8 cellular contexts compared by ENCODE assay signal in genomic region chr1:184388671-184389292, GRCh38. TPM values are rescaled to one million over a fixed set of nuclear protein-coding genes. Genes with fewer than 3 reads are reported as not detected.
A peak's percentile ranks its signal among the peaks of the same experiment; 100 is the strongest.
DNase-seq lines count a peak whose midpoint lies in the region; ATAC-seq and TF ChIP-seq lines count a peak whose summit lies in the region.

No MANE protein-coding gene starts in this region.

- TF ChIP-seq CTCF in CD8-positive, alpha-beta T cell (IDR thresholded peaks at IDR 0.05): no peak
- TF ChIP-seq CTCF in MM.1S (IDR thresholded peaks at IDR 0.05; ENCODE audit: low read length) (no peak), neural cell (IDR thresholded peaks at IDR 0.05; ENCODE audit: poor library complexity, severe bottlenecking) (no peak)

- H3F3A ChIP-seq in MM.1S (ENCODE audit: insufficient read depth, low read length): peaks cover 13% of the 10 kb centered on the region
- peaks cover 7% of the 10 kb centered on the region for H3F3A ChIP-seq in neural cell (ENCODE audit: insufficient read depth, low read length, poor library complexity, severe bottlenecking)

- H3K9me3 Mint-ChIP-seq in CD8-positive, alpha-beta T cell: no peaks in the 10 kb centered on the region
- H3K9me3 Mint-ChIP-seq in dendritic cell treated with granulocyte-macrophage colony-stimulating factor and Interleukin-4, amounts not matched to agents 40 ng/mL and 50 ng/mL, for 4 days: no peaks in the 10 kb centered on the region

- peak overlapping the region; percentile 74; the same call in 1 of the 2 replicates for H3K9ac ChIP-seq in MM.1S (ENCODE audit: low read length)
- peak overlapping the region; percentile 96 for H3K9ac ChIP-seq in neural cell (ENCODE audit: low read length)

- H2AFZ ChIP-seq in MM.1S (ENCODE audit: low read length): no peak overlapping the region
- no peak overlapping the region for H2AFZ ChIP-seq in neural cell (ENCODE audit: low read depth, low read length)

- H3K4me3 ChIP-seq in CD8-positive, alpha-beta T cell (ENCODE audit: low read depth, low read length): no peak overlapping the region
- peak overlapping the region; percentile 77 for H3K4me3 ChIP-seq in MM.1S (ENCODE audit: low read length)
- peak overlapping the region; percentile 86 for H3K4me3 ChIP-seq in neural cell (ENCODE audit: low read length)

- intact Hi-C loops in CD8-positive, alpha-beta T cell (cut with DNase I, micrococcal nuclease): loop anchor here (2.0 to 10.0 kb wide), 5 partner anchors 102 to 769 kb away; partner anchors contain the start of genes ARPC5 (in 1 of the 2), EDEM3 (in 1 of the 2), SWT1 (in 1 of the 2) and TRMT1L (in 1 of the 2)
- intact Hi-C loops in dendritic cell treated with granulocyte-macrophage colony-stimulating factor and Interleukin-4, amounts not matched to agents 40 ng/mL and 50 ng/mL, for 4 days (cut with micrococcal nuclease): loop anchor here (10.0 kb wide), 1 partner anchor 96 kb away; no protein-coding TSS in a partner anchor

- peaks cover 33% of the 10 kb centered on the region for H3K27me3 Mint-ChIP-seq in CD8-positive, alpha-beta T cell (ENCODE audit: low read depth)
- peaks cover 39% of the 10 kb centered on the region for H3K27me3 Mint-ChIP-seq in dendritic cell treated with granulocyte-macrophage colony-stimulating factor and Interleukin-4, amounts not matched to agents 40 ng/mL and 50 ng/mL, for 4 days

- H3K27ac ChIP-seq in CD8-positive, alpha-beta T cell (ENCODE audit: low read depth, low read length): peak overlapping the region; percentile 53
- no peak overlapping the region for H3K27ac ChIP-seq in MM.1S (ENCODE audit: low read length)
- peak overlapping the region; percentile 92 for H3K27ac ChIP-seq in neural cell (ENCODE audit: low read length)

- H3K36me3 Mint-ChIP-seq in CD8-positive, alpha-beta T cell: no peaks in the 10 kb centered on the region
- H3K36me3 Mint-ChIP-seq in dendritic cell treated with granulocyte-macrophage colony-stimulating factor and Interleukin-4, amounts not matched to agents 40 ng/mL and 50 ng/mL, for 4 days (ENCODE audit: low read depth): peaks cover 9% of the 10 kb centered on the region

- peak overlapping the region; percentile 84 for H3K4me3 Mint-ChIP-seq in CD8-positive, alpha-beta T cell
- peak overlapping the region; percentile 98 for H3K4me3 Mint-ChIP-seq in dendritic cell treated with granulocyte-macrophage colony-stimulating factor and Interleukin-4, amounts not matched to agents 40 ng/mL and 50 ng/mL, for 4 days

- peaks cover 7% of the 10 kb centered on the region for H3K27me3 ChIP-seq in CD8-positive, alpha-beta T cell (ENCODE audit: insufficient read depth, low read length)
- H3K27me3 ChIP-seq in MM.1S (replicated peaks; ENCODE audit: insufficient read depth, low read length) (peaks cover 11% of the 10 kb centered on the region), neural cell (ENCODE audit: insufficient read depth, low read depth, low read length) (no peaks in the 10 kb centered on the region)

- TF ChIP-seq RAD21 in neural cell (conservative IDR thresholded peaks at IDR 0.05): no peak

- POLR2A ChIA-PET in CD8-positive, alpha-beta T cell (lab: Charles Lee): no interaction called here

- no peak for DNase-seq in CD8-positive, alpha-beta T cell
- no peak for DNase-seq in MM.1S
- DNase-seq in HPDE6-E6E7 (ENCODE audit: extremely low spot score): no peak
- no peak for DNase-seq in cerebellum (ENCODE audit: low spot score)
- DNase-seq in stimulated activated CD4-positive, alpha-beta T cell treated with anti-CD3 and anti-CD28 coated beads, Interleukin-4, amount 100 ng/mL, for 4 hours: no peak
- DNase-seq in Kasumi-1 (lab: John Stamatoyannopoulos, UW): no peak

- CTCF ChIA-PET in CD8-positive, alpha-beta T cell (lab: Charles Lee): no interaction called here

- H3K36me3 ChIP-seq in CD8-positive, alpha-beta T cell (ENCODE audit: insufficient read depth, low read length): no peaks in the 10 kb centered on the region
- H3K36me3 ChIP-seq in MM.1S (replicated peaks; ENCODE audit: insufficient read depth, low read length): no peaks in the 10 kb centered on the region
- H3K36me3 ChIP-seq in neural cell (ENCODE audit: insufficient read depth, low read length): no peaks in the 10 kb centered on the region

- H3K9me3 ChIP-seq in CD8-positive, alpha-beta T cell (ENCODE audit: low read length): no peaks in the 10 kb centered on the region
- H3K9me3 ChIP-seq in MM.1S (replicated peaks; ENCODE audit: insufficient read depth, low read length) (no peaks in the 10 kb centered on the region), neural cell (ENCODE audit: low read length) (no peaks in the 10 kb centered on the region)

- H3K27ac Mint-ChIP-seq in CD8-positive, alpha-beta T cell: peak overlapping the region; percentile 83
- no peak overlapping the region for H3K27ac Mint-ChIP-seq in dendritic cell treated with granulocyte-macrophage colony-stimulating factor and Interleukin-4, amounts not matched to agents 40 ng/mL and 50 ng/mL, for 4 days

- H3K4me1 Mint-ChIP-seq in CD8-positive, alpha-beta T cell (ENCODE audit: low read depth): peaks cover 18% of the 10 kb centered on the region
- peaks cover 29% of the 10 kb centered on the region for H3K4me1 Mint-ChIP-seq in dendritic cell treated with granulocyte-macrophage colony-stimulating factor and Interleukin-4, amounts not matched to agents 40 ng/mL and 50 ng/mL, for 4 days (ENCODE audit: low read depth)

- no peak for ATAC-seq in CD8-positive, alpha-beta T cell

- no peak for TF ChIP-seq EP300 in neural cell (conservative IDR thresholded peaks at IDR 0.05; ENCODE audit: poor library complexity, severe bottlenecking)

- H4K20me1 ChIP-seq in MM.1S (ENCODE audit: insufficient read depth, low read length): no peaks in the 10 kb centered on the region; the same call in 1 of the 2 replicates
- H4K20me1 ChIP-seq in neural cell (ENCODE audit: insufficient read depth): no peaks in the 10 kb centered on the region

- peaks cover 60% of the 10 kb centered on the region for H3K79me2 ChIP-seq in MM.1S (ENCODE audit: low read length)
- peaks cover 44% of the 10 kb centered on the region for H3K79me2 ChIP-seq in neural cell (replicated peaks; ENCODE audit: insufficient read depth, low read length)

- H3K4me1 ChIP-seq in CD8-positive, alpha-beta T cell (ENCODE audit: insufficient read depth, low read length): peaks cover 10% of the 10 kb centered on the region
- peaks cover 6% of the 10 kb centered on the region; the same call in 1 of the 2 replicates for H3K4me1 ChIP-seq in MM.1S (ENCODE audit: low read length)

- H3K9me2 ChIP-seq in MM.1S (replicated peaks; ENCODE audit: insufficient read depth, low read length) (no peaks in the 10 kb centered on the region), neural cell (ENCODE audit: insufficient read depth, low read length) (no peaks in the 10 kb centered on the region)

- peak overlapping the region; percentile 70 for H3K4me2 ChIP-seq in MM.1S (ENCODE audit: low read depth, low read length)
- peak overlapping the region; percentile 77 for H3K4me2 ChIP-seq in neural cell (ENCODE audit: low read length)

TF ChIP-seq in neural cell, 6 proteins besides CTCF, POLR2A, EP300 and RAD21:
- TF ChIP-seq EZH2 (IDR thresholded peaks at IDR 0.05; ENCODE audit: borderline replicate concordance, insufficient read depth, low read length, poor library complexity, severe bottlenecking): no peak
- no peak for TF ChIP-seq MXI1 (conservative IDR thresholded peaks at IDR 0.05; ENCODE audit: poor library complexity, severe bottlenecking)
- no peak for TF ChIP-seq TAF1 (IDR thresholded peaks at IDR 0.05; ENCODE audit: low read depth)
- TF ChIP-seq, protein P1, sequence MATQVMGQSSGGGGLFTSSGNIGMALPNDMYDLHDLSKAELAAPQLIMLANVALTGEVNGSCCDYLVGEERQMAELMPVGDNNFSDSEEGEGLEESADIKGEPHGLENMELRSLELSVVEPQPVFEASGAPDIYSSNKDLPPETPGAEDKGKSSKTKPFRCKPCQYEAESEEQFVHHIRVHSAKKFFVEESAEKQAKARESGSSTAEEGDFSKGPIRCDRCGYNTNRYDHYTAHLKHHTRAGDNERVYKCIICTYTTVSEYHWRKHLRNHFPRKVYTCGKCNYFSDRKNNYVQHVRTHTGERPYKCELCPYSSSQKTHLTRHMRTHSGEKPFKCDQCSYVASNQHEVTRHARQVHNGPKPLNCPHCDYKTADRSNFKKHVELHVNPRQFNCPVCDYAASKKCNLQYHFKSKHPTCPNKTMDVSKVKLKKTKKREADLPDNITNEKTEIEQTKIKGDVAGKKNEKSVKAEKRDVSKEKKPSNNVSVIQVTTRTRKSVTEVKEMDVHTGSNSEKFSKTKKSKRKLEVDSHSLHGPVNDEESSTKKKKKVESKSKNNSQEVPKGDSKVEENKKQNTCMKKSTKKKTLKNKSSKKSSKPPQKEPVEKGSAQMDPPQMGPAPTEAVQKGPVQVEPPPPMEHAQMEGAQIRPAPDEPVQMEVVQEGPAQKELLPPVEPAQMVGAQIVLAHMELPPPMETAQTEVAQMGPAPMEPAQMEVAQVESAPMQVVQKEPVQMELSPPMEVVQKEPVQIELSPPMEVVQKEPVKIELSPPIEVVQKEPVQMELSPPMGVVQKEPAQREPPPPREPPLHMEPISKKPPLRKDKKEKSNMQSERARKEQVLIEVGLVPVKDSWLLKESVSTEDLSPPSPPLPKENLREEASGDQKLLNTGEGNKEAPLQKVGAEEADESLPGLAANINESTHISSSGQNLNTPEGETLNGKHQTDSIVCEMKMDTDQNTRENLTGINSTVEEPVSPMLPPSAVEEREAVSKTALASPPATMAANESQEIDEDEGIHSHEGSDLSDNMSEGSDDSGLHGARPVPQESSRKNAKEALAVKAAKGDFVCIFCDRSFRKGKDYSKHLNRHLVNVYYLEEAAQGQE (IDR thresholded peaks at IDR 0.05; ENCODE audit: borderline replicate concordance): no peak
- TF ChIP-seq SMC3 (conservative IDR thresholded peaks at IDR 0.05; ENCODE audit: poor library complexity): no peak
- no peak for TF ChIP-seq POLR2AphosphoS5 (IDR thresholded peaks at IDR 0.05)
TF ChIP-seq in neural cell: peak in this region for 0.

RNA-seq across cellular contexts. Expression of gene C1orf21, which starts 2.0 kb away (rescaled TPM):
- total RNA-seq in CD8-positive, alpha-beta T cell: 1 to 10 TPM; 2.3 to 3.5 TPM
- polyA plus RNA-seq in neural cell: 17.4 and 21.1 TPM in 2 replicates
- 25.6 and 41.8 TPM in 2 replicates for polyA minus RNA-seq in neural cell
- total RNA-seq in cerebellum: 25.1 TPM
